In genomic region chrX:41276661-41277506, GRCh38 we compare ENCODE assay signal across 8 cellular contexts. TPM values are rescaled to one million over a fixed set of nuclear protein-coding genes. Genes with fewer than 3 reads are reported as not detected.
DNase-seq lines count a peak whose midpoint lies in the region; ATAC-seq and TF ChIP-seq lines count a peak whose summit lies in the region.

No MANE protein-coding gene starts in this region.

- H3F3A ChIP-seq in SK-N-SH (replicated peaks; ENCODE audit: insufficient read depth) = peaks cover 4% of the 10 kb centered on the region

- no peak for TF ChIP-seq POLR2A in sigmoid colon (IDR thresholded peaks at IDR 0.05)

- H3K27ac ChIP-seq in SK-N-SH (ENCODE audit: low read depth in 2 of 2, low read length in 1 of 2) (peak overlapping the region in 1 of 2 experiments; percentile 67; a peak in 1 of 4 replicates), sigmoid colon (peak overlapping the region; percentile 63 to 83 (median 70)), foreskin keratinocyte (no peak overlapping the region)

- no peak for TF ChIP-seq CTCF in SK-N-SH (IDR thresholded peaks at IDR 0.05)
- TF ChIP-seq CTCF in fibroblast of pulmonary artery (IDR thresholded peaks at IDR 0.05; ENCODE audit: low read length, missing control alignments) = no peak
- TF ChIP-seq CTCF in sigmoid colon (IDR thresholded peaks at IDR 0.05) = no peak
- TF ChIP-seq CTCF in foreskin keratinocyte (conservative IDR thresholded peaks at IDR 0.05) = no peak

- TF ChIP-seq RAD21 in SK-N-SH (IDR thresholded peaks at IDR 0.05; ENCODE audit: low read length) = no peak

- TF ChIP-seq EP300 in SK-N-SH (IDR thresholded peaks at IDR 0.05; ENCODE audit: borderline replicate concordance in 1 of 2, low read depth in 1 of 2, low read length in 1 of 2) = no peak
- no peak for TF ChIP-seq EP300 in sigmoid colon (IDR thresholded peaks at IDR 0.05)

- H3K9me2 ChIP-seq in SK-N-SH = no peaks in the 10 kb centered on the region

- CTCF ChIA-PET in SK-N-SH (lab: Yijun Ruan, JAX) = interaction anchor here (0.8 to 1.0 kb wide), 2 partner anchors 27 to 164 kb away, joined by 3 read pairs; no protein-coding TSS in a partner anchor

- 72% methylated on average over 18 of the region's 19 CpGs for WGBS in SK-N-SH (ENCODE audit: low lambda C conversion rate)
- WGBS in sigmoid colon, 2 donors = 33 to 56% methylated on average over 19 of the region's 19 CpGs

- no peaks in the 10 kb centered on the region for H4K20me1 ChIP-seq in SK-N-SH (ENCODE audit: insufficient read depth)

- H3K36me3 ChIP-seq in H7 (replicated peaks; ENCODE audit: control insufficient read depth, insufficient read depth, low read length) (no peaks in the 10 kb centered on the region), SK-N-SH (replicated peaks in 1 of 2; ENCODE audit: control insufficient read depth in 1 of 2, insufficient read depth in 2 of 2, low read length in 1 of 2) (no peaks in the 10 kb centered on the region), sigmoid colon (no peaks in the 10 kb centered on the region)

- peak overlapping the region; percentile 72 for H3K9ac ChIP-seq in SK-N-SH

- no peaks in the 10 kb centered on the region; a peak in 1 of 4 replicates for H3K4me1 ChIP-seq in SK-N-SH (ENCODE audit: control insufficient read depth in 1 of 2, insufficient read depth in 2 of 2, low read depth in 1 of 2, low read length in 1 of 2)
- H3K4me1 ChIP-seq in sigmoid colon = peaks cover 0 to 20% (median 7%) of the 10 kb centered on the region in 4 donors
- H3K4me1 ChIP-seq in foreskin keratinocyte = no peaks in the 10 kb centered on the region

- DNase-seq in H7 (peak; percentile 66), SK-N-SH (no peak), fibroblast of pulmonary artery (ENCODE audit: low read depth) (no peak), sigmoid colon (no peak), COR-L47 (lab: John Stamatoyannopoulos, UW) (no peak), foreskin keratinocyte (no peak)

- H3K4me2 ChIP-seq in SK-N-SH = peak overlapping the region; percentile 80

- H3K9me3 ChIP-seq in SK-N-SH (no peaks in the 10 kb centered on the region), sigmoid colon (no peaks in the 10 kb centered on the region)

- H2AFZ ChIP-seq in SK-N-SH (ENCODE audit: low read depth) = peak overlapping the region; percentile 97

- intact Hi-C loops in sigmoid colon (cut with DNase I) = loop anchor here (5.0 to 10.0 kb wide), 2 partner anchors 55 to 168 kb away; partner anchors contain the start of genes DDX3X and NYX

- H3K27me3 ChIP-seq in H7 (ENCODE audit: control insufficient read depth, insufficient read depth, low read length) (no peaks in the 10 kb centered on the region), SK-N-SH (ENCODE audit: insufficient read depth) (no peaks in the 10 kb centered on the region), sigmoid colon (no peaks in the 10 kb centered on the region), foreskin keratinocyte (no peaks in the 10 kb centered on the region)

- POLR2A ChIA-PET in SK-N-SH (lab: Yijun Ruan, JAX) = no interaction called here

- H3K79me2 ChIP-seq in SK-N-SH (ENCODE audit: insufficient read depth) = no peaks in the 10 kb centered on the region

- H3K4me3 ChIP-seq in H7 (ENCODE audit: insufficient read depth, low read depth, low read length) (peak overlapping the region; percentile 68), SK-N-SH (ENCODE audit: low read depth in 2 of 2, low read length in 1 of 2) (peak overlapping the region; percentile 54 to 71), fibroblast of pulmonary artery (replicated peaks; ENCODE audit: low read depth, low read length) (peak overlapping the region; percentile 51), sigmoid colon (peak overlapping the region; percentile 33 to 54 (median 51))

- ATAC-seq in GM19455 (IDR thresholded peaks at IDR 0.05; ENCODE audit: unreplicated experiment) = no peak
- no peak for ATAC-seq in foreskin keratinocyte
- ATAC-seq in GM21515 (IDR thresholded peaks at IDR 0.05; ENCODE audit: unreplicated experiment) = no peak

TF ChIP-seq in SK-N-SH, 30 proteins besides CTCF, POLR2A, EP300 and RAD21 (continues in another document):
- TF ChIP-seq TEAD4 (IDR thresholded peaks at IDR 0.05; ENCODE audit: borderline replicate concordance, insufficient read depth) (no peak), USF2 (IDR thresholded peaks at IDR 0.05; ENCODE audit: borderline replicate concordance, low read depth, low read length) (no peak), YY1 (IDR thresholded peaks at IDR 0.05; ENCODE audit: low read depth) (no peak), POLR2AphosphoS5 (IDR thresholded peaks at IDR 0.05; ENCODE audit: low read depth, low read length) (no peak), MEF2A (IDR thresholded peaks at IDR 0.05; ENCODE audit: borderline replicate concordance, low read depth) (no peak), GATA2 (CRISPR knock-in tag; IDR thresholded peaks at IDR 0.05) (no peak), NFIC (IDR thresholded peaks at IDR 0.05; ENCODE audit: borderline replicate concordance) (no peak), REST (IDR thresholded peaks at IDR 0.05; ENCODE audit: low read depth, low read length) (no peak), RXRA (IDR thresholded peaks at IDR 0.05; ENCODE audit: borderline replicate concordance, low read depth) (no peak), GABPA (IDR thresholded peaks at IDR 0.05; ENCODE audit: low read depth) (no peak), ZBTB33 (IDR thresholded peaks at IDR 0.05; ENCODE audit: borderline replicate concordance, low read depth) (no peak), MXI1 (IDR thresholded peaks at IDR 0.05; ENCODE audit: low read depth, low read length) (no peak), NRF1 (IDR thresholded peaks at IDR 0.05; ENCODE audit: low read depth, low read length) (no peak), ELF1 (IDR thresholded peaks at IDR 0.05) (no peak), CHD2 (IDR thresholded peaks at IDR 0.05; ENCODE audit: low read length, partially characterized antibody) (no peak), TCF12 (IDR thresholded peaks at IDR 0.05) (no peak), RCOR1 (IDR thresholded peaks at IDR 0.05; ENCODE audit: low read length) (no peak), FOXJ3 (CRISPR knock-in tag; IDR thresholded peaks at IDR 0.05) (no peak)

RNA-seq across cellular contexts. Expression of gene DDX3X, which starts 57.1 kb away (rescaled TPM):
- total RNA-seq in H7 (2014; rRNA removed; shearing (Covaris generic)) = 186 and 198 TPM in 2 replicates
- polyA plus RNA-seq in SK-N-SH (2012; rRNA removed) (30.9 and 46.4 TPM in 2 replicates), sigmoid colon (10 to 100 TPM; 86.0 to 94.9 (median 91.8) TPM), foreskin keratinocyte (30.0 and 36.8 TPM in 2 replicates)
- polyA plus RNA-seq in SK-N-SH (2012; cell fraction: cytosol; rRNA removed) = 63.8 and 64.9 TPM in 2 replicates
- polyA plus RNA-seq in SK-N-SH (2012; cell fraction: nucleus; rRNA removed) = 39.2 and 79.4 TPM in 2 replicates
- total RNA-seq in sigmoid colon (100 to 1,000 TPM; 146 to 218 (median 214) TPM), foreskin keratinocyte (116 and 135 TPM in 2 replicates)
